8 cellular contexts compared by ENCODE assay signal in the genomic region with DNA sequence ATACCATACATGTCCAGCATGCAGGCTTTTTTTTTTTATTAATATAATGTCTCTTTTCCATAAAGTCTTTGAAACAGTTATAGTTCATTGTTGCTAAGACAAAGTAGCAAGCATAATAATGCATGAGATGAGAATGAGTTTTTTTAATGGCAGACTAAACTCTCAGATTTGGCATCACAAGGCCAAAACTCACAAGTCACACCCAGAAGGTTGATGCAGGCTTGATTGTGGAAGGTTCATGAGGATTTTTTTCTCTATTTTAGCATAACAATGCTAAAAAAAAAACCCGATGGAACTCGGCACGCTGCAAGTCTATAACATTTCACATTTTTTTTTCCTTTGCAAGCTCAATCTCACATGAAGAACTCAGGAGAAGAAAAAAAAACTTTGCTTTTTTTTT. TPM values are rescaled to one million over a fixed set of nuclear protein-coding genes. Genes with fewer than 3 reads are reported as not detected.
DNase-seq lines count a peak whose midpoint lies in the region; ATAC-seq and TF ChIP-seq lines count a peak whose summit lies in the region.

No MANE protein-coding gene starts in this region.

- intact Hi-C loops in psoas muscle (cut with DNase I), result loop anchor here in 1 of 2 donors (2.0 to 5.0 kb wide), 2 partner anchors 131 to 235 kb away; no protein-coding TSS in a partner anchor

- DNase-seq in GM23338 (ENCODE audit: low spot score) (peak; percentile 8), psoas muscle (no peak)
- DNase-seq in activated CD4-positive, alpha-beta memory T cell treated with anti-CD3 and anti-CD28 coated beads, Interleukin-2, amount 10 ng/mL, durations not matched to agents 7 days and 5 days, result no peak
- DNase-seq in stimulated activated CD4-positive, alpha-beta T cell treated with anti-CD3 and anti-CD28 coated beads, Interleukin-2, amount 100 ng/mL, for 48 hours, result no peak

- peaks cover 43% of the 10 kb centered on the region for H3K4me1 Mint-ChIP-seq in GM23338
- H3K4me1 Mint-ChIP-seq in activated CD4-positive, alpha-beta memory T cell treated with anti-CD3 and anti-CD28 coated beads, Interleukin-2, amount 10 ng/mL, durations not matched to agents 7 days and 5 days, result peaks cover 34% of the 10 kb centered on the region

- no peak overlapping the region for H3K27ac ChIP-seq in GM23338 (ENCODE audit: low read depth)
- peak overlapping the region in 2 of 4 donors; percentile 81 to 91 for H3K27ac ChIP-seq in gastroesophageal sphincter
- H3K27ac ChIP-seq in psoas muscle, result peak overlapping the region; percentile 95

- WGBS in gastroesophageal sphincter (ENCODE audit: low coverage in 1 of 2), 2 donors, result 12 to 71% methylated on average over 3 of the region's 3 CpGs
- 11 to 15% (median 11%) methylated on average over 3 of the region's 3 CpGs for WGBS in psoas muscle, 3 donors

- H3K4me1 ChIP-seq in GM23338 (ENCODE audit: insufficient read depth), result peaks cover 43% of the 10 kb centered on the region
- peaks cover 0 to 30% (median 4%) of the 10 kb centered on the region in 3 donors for H3K4me1 ChIP-seq in gastroesophageal sphincter
- H3K4me1 ChIP-seq in psoas muscle, result peaks cover 21% of the 10 kb centered on the region

- H3K27me3 Mint-ChIP-seq in GM23338 (ENCODE audit: insufficient read depth, low read depth, poor library complexity), result peaks cover 26% of the 10 kb centered on the region
- no peaks in the 10 kb centered on the region for H3K27me3 Mint-ChIP-seq in activated CD4-positive, alpha-beta memory T cell treated with anti-CD3 and anti-CD28 coated beads, Interleukin-2, amount 10 ng/mL, durations not matched to agents 7 days and 5 days

- H3K27me3 ChIP-seq in GM23338 (ENCODE audit: insufficient read depth), result peaks cover 28% of the 10 kb centered on the region
- peaks cover 7% of the 10 kb centered on the region for H3K27me3 ChIP-seq in gastroesophageal sphincter
- H3K27me3 ChIP-seq in psoas muscle (ENCODE audit: insufficient read depth in 3 of 3, low read length in 2 of 3), result no peaks in the 10 kb centered on the region

- H3K4me3 Mint-ChIP-seq in GM23338, result peak overlapping the region; percentile 82
- H3K4me3 Mint-ChIP-seq in activated CD4-positive, alpha-beta memory T cell treated with anti-CD3 and anti-CD28 coated beads, Interleukin-2, amount 10 ng/mL, durations not matched to agents 7 days and 5 days, result peak overlapping the region; percentile 91

- no peak overlapping the region for H2AFZ ChIP-seq in GM23338

- H3K27ac Mint-ChIP-seq in GM23338, result no peak overlapping the region
- peak overlapping the region; percentile 95 for H3K27ac Mint-ChIP-seq in activated CD4-positive, alpha-beta memory T cell treated with anti-CD3 and anti-CD28 coated beads, Interleukin-2, amount 10 ng/mL, durations not matched to agents 7 days and 5 days

- H4K20me1 ChIP-seq in GM23338 (replicated peaks; ENCODE audit: insufficient read depth), result no peaks in the 10 kb centered on the region

- no peaks in the 10 kb centered on the region for H3K79me2 ChIP-seq in GM23338 (replicated peaks; ENCODE audit: insufficient read depth)

- ATAC-seq in GM23338 (no peak), gastroesophageal sphincter (no peak), psoas muscle (no peak), HG03354 (IDR thresholded peaks at IDR 0.05; ENCODE audit: poor library complexity, severe bottlenecking, unreplicated experiment) (no peak), GM19023 (IDR thresholded peaks at IDR 0.05; ENCODE audit: unreplicated experiment) (no peak), GM19455 (IDR thresholded peaks at IDR 0.05; ENCODE audit: unreplicated experiment) (no peak)

- no peaks in the 10 kb centered on the region for H3K9me3 ChIP-seq in gastroesophageal sphincter
- no peaks in the 10 kb centered on the region for H3K9me3 ChIP-seq in psoas muscle

- peak overlapping the region; percentile 58 for H3K4me3 ChIP-seq in GM23338
- peak overlapping the region; percentile 48 to 74 for H3K4me3 ChIP-seq in gastroesophageal sphincter
- H3K4me3 ChIP-seq in psoas muscle, result peak overlapping the region; percentile 84

- H3K9me3 Mint-ChIP-seq in GM23338, result no peaks in the 10 kb centered on the region
- H3K9me3 Mint-ChIP-seq in activated CD4-positive, alpha-beta memory T cell treated with anti-CD3 and anti-CD28 coated beads, Interleukin-2, amount 10 ng/mL, durations not matched to agents 7 days and 5 days, result no peaks in the 10 kb centered on the region

- no peaks in the 10 kb centered on the region for H3K9me2 ChIP-seq in GM23338 (ENCODE audit: insufficient read depth)

- POLR2A ChIA-PET in activated CD4-positive, alpha-beta memory T cell treated with anti-CD3 and anti-CD28 coated beads, Interleukin-2, amount 10 ng/mL, durations not matched to agents 7 days and 5 days (lab: Charles Lee), result interaction anchor here (0.6 to 6.3 kb wide), 18 partner anchors 11 to 896 kb away, joined by 3 to 202 read pairs (median 62); no protein-coding TSS in a partner anchor

- CTCF ChIA-PET in activated CD4-positive, alpha-beta memory T cell treated with anti-CD3 and anti-CD28 coated beads, Interleukin-2, amount 10 ng/mL, durations not matched to agents 7 days and 5 days (lab: Charles Lee), result interaction anchor here (0.8 to 1.6 kb wide), 3 partner anchors 20 to 316 kb away, joined by 3 to 5 read pairs (median 3); no protein-coding TSS in a partner anchor

- no peak for TF ChIP-seq EP300 in gastroesophageal sphincter (IDR thresholded peaks at IDR 0.05)

- no peaks in the 10 kb centered on the region; the same call in 2 of the 3 replicates for H3K36me3 Mint-ChIP-seq in GM23338 (ENCODE audit: low read depth)
- H3K36me3 Mint-ChIP-seq in activated CD4-positive, alpha-beta memory T cell treated with anti-CD3 and anti-CD28 coated beads, Interleukin-2, amount 10 ng/mL, durations not matched to agents 7 days and 5 days (ENCODE audit: low read depth), result peaks cover 67% of the 10 kb centered on the region

- H3F3A ChIP-seq in GM23338 (replicated peaks; ENCODE audit: low read depth), result no peaks in the 10 kb centered on the region

- no peaks in the 10 kb centered on the region for H3K36me3 ChIP-seq in GM23338 (ENCODE audit: insufficient read depth)
- H3K36me3 ChIP-seq in gastroesophageal sphincter, result no peaks in the 10 kb centered on the region
- no peaks in the 10 kb centered on the region for H3K36me3 ChIP-seq in psoas muscle (ENCODE audit: insufficient read depth in 1 of 2, low read depth in 1 of 2)

- TF ChIP-seq CTCF in GM23338 (conservative IDR thresholded peaks at IDR 0.05; ENCODE audit: low read depth in 2 of 2) (no peak), gastroesophageal sphincter (IDR thresholded peaks at IDR 0.05) (no peak), psoas muscle (IDR thresholded peaks at IDR 0.05) (no peak)

- peak overlapping the region; percentile 74 for H3K4me2 ChIP-seq in GM23338

- TF ChIP-seq POLR2A in gastroesophageal sphincter (IDR thresholded peaks at IDR 0.05), result no peak

TF ChIP-seq in GM23338, 12 proteins besides CTCF, POLR2A, EP300 and RAD21 (continues in another document):
- TF ChIP-seq EZH2phosphoT487 (IDR thresholded peaks at IDR 0.05; ENCODE audit: unreplicated experiment) (no peak), NANOG (IDR thresholded peaks at IDR 0.05; ENCODE audit: borderline replicate concordance) (no peak), ZNF114 (CRISPR knock-in tag; IDR thresholded peaks at IDR 0.05) (no peak), EZH2 (IDR thresholded peaks at IDR 0.05; ENCODE audit: low read depth, unreplicated experiment) (no peak), JUNB (IDR thresholded peaks at IDR 0.05; ENCODE audit: unreplicated experiment) (no peak), CREB1 (CRISPR knock-in tag; IDR thresholded peaks at IDR 0.05; ENCODE audit: low read depth) (no peak), ZNF331 (CRISPR knock-in tag; IDR thresholded peaks at IDR 0.05; ENCODE audit: low read depth) (no peak)
- TF ChIP-seq, protein P1, sequence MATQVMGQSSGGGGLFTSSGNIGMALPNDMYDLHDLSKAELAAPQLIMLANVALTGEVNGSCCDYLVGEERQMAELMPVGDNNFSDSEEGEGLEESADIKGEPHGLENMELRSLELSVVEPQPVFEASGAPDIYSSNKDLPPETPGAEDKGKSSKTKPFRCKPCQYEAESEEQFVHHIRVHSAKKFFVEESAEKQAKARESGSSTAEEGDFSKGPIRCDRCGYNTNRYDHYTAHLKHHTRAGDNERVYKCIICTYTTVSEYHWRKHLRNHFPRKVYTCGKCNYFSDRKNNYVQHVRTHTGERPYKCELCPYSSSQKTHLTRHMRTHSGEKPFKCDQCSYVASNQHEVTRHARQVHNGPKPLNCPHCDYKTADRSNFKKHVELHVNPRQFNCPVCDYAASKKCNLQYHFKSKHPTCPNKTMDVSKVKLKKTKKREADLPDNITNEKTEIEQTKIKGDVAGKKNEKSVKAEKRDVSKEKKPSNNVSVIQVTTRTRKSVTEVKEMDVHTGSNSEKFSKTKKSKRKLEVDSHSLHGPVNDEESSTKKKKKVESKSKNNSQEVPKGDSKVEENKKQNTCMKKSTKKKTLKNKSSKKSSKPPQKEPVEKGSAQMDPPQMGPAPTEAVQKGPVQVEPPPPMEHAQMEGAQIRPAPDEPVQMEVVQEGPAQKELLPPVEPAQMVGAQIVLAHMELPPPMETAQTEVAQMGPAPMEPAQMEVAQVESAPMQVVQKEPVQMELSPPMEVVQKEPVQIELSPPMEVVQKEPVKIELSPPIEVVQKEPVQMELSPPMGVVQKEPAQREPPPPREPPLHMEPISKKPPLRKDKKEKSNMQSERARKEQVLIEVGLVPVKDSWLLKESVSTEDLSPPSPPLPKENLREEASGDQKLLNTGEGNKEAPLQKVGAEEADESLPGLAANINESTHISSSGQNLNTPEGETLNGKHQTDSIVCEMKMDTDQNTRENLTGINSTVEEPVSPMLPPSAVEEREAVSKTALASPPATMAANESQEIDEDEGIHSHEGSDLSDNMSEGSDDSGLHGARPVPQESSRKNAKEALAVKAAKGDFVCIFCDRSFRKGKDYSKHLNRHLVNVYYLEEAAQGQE (IDR thresholded peaks at IDR 0.05; ENCODE audit: unreplicated experiment), result no peak

RNA-seq across cellular contexts. Expression of gene MAF, which starts 2.8 kb away (rescaled TPM):
- 0.89 and 2.5 TPM in 2 replicates for total RNA-seq in GM23338 (2014; rRNA removed; shearing (Covaris generic))
- 0.91 and 0.92 TPM in 2 replicates for polyA plus RNA-seq in GM23338 (2016; fragmentation: Nextera tagmentation; extraction: Ambion mirVana)
- total RNA-seq in activated CD4-positive, alpha-beta memory T cell treated with anti-CD3 and anti-CD28 coated beads, Interleukin-2, amount 10 ng/mL, durations not matched to agents 7 days and 5 days, result 100 to 1,000 TPM; 279 to 281 TPM
- 10 to 100 TPM; 24.8 to 52.0 (median 33.6) TPM for total RNA-seq in gastroesophageal sphincter
- total RNA-seq in psoas muscle, result 10 to 100 TPM; 35.2 to 52.3 (median 39.9) TPM
- 10 to 100 TPM in 2 of 3 donors, 1 to 10 TPM in 1; 6.0 to 21.9 (median 13.1) TPM for polyA plus RNA-seq in psoas muscle

Comparison
In these comparisons a context has a peak if more than half of its experiments do, and no peak if none do; other contexts are left out.
1. RNA of gene MAF, which starts 2.8 kb away (total RNA-seq): 279 to 281 TPM in activated CD4-positive, alpha-beta memory T cell treated with anti-CD3 and anti-CD28 coated beads, Interleukin-2, amount 10 ng/mL, durations not matched to agents 7 days and 5 days; 24.8 to 52.0 TPM in gastroesophageal sphincter, 35.2 to 52.3 TPM in psoas muscle and 0.89 to 2.5 TPM in GM23338; every median in the first group is over 4 times any median in the second.
2. Peak in every context shown above with its lines, with median percentiles within 50 percentile points of each other: H3K4me3 ChIP-seq.